Comparison of ENCODE assay signal across 8 cellular contexts in the genomic region with DNA sequence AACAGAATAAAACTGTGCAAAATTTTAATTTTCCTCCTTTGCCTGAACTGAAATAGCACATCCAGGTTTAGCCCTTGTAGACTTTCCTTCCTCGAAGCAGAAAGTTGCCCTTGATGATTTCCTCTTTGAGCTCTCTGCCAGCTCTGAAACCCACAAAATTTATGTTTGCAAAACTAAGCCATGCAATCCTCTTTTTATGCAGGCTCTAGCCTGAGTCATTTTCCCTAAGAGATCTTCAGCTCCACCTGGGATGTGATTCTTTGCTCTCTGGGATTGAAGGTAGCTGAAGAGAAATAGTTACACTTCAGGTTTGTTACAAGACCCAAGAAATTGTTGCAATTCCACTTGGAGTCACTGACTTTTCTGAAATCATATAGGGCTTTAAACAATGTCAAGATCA. TPM values are rescaled to one million over a fixed set of nuclear protein-coding genes. Genes with fewer than 3 reads are reported as not detected.
DNase-seq lines count a peak whose midpoint lies in the region; ATAC-seq and TF ChIP-seq lines count a peak whose summit lies in the region.

No MANE protein-coding gene starts in this region.

- no peak overlapping the region for H3K27ac Mint-ChIP-seq in stimulated activated naive CD8-positive, alpha-beta T cell treated with anti-CD3 and anti-CD28 coated beads, Interleukin-15, Interleukin-2, amounts not matched to agents 100 ng/mL and 50 ng/mL, for 24 hours

- TF ChIP-seq POLR2A in adrenal gland (IDR thresholded peaks at IDR 0.05): peak in 1 of 2 donors; percentile 18

- H3K36me3 ChIP-seq in adrenal gland (replicated peaks in 1 of 2) (no peaks in the 10 kb centered on the region), lower lobe of right lung (no peaks in the 10 kb centered on the region)

- no peak for ATAC-seq in stimulated activated naive CD8-positive, alpha-beta T cell treated with anti-CD3 and anti-CD28 coated beads, Interleukin-15, Interleukin-2, amounts not matched to agents 100 U/mL and 50 U/mL, for 24 hours
- ATAC-seq in lower lobe of right lung (no peak), HG02642 (IDR thresholded peaks at IDR 0.05; ENCODE audit: poor library complexity, unreplicated experiment) (no peak)

- H3K4me3 ChIP-seq in adrenal gland: peak overlapping the region in 1 of 4 donors; percentile 71
- H3K4me3 ChIP-seq in lower lobe of right lung: peak overlapping the region; percentile 79

- DNase-seq in stimulated activated naive CD8-positive, alpha-beta T cell treated with anti-CD3 and anti-CD28 coated beads, Interleukin-15, Interleukin-2, amounts not matched to agents 100 U/mL and 50 U/mL, for 24 hours: no peak
- peak in 1 of 7 donors; percentile 43 for DNase-seq in adrenal gland
- DNase-seq in lower lobe of right lung: no peak
- no peak for DNase-seq in stimulated activated CD8-positive, alpha-beta memory T cell treated with anti-CD3 and anti-CD28 coated beads, Interleukin-4, amount 100 ng/mL, for 48 hours
- DNase-seq in stimulated activated CD4-positive, alpha-beta T cell treated with anti-CD3 and anti-CD28 coated beads, Interleukin-2, amount 100 ng/mL, for 48 hours: no peak
- no peak for DNase-seq in kidney glomerular epithelial cell (lab: John Stamatoyannopoulos, UW)

- TF ChIP-seq CTCF in adrenal gland (IDR thresholded peaks at IDR 0.05) (no peak), lower lobe of right lung (IDR thresholded peaks at IDR 0.05) (no peak)

- H3K27ac ChIP-seq in adrenal gland (peak overlapping the region in 4 of 5 donors; percentile 53 to 93 (median 87)), lower lobe of right lung (peak overlapping the region; percentile 88)

- peak overlapping the region; percentile 83 for H3K4me3 Mint-ChIP-seq in stimulated activated naive CD8-positive, alpha-beta T cell treated with anti-CD3 and anti-CD28 coated beads, Interleukin-15, Interleukin-2, amounts not matched to agents 100 ng/mL and 50 ng/mL, for 24 hours

- H3K4me1 Mint-ChIP-seq in stimulated activated naive CD8-positive, alpha-beta T cell treated with anti-CD3 and anti-CD28 coated beads, Interleukin-15, Interleukin-2, amounts not matched to agents 100 ng/mL and 50 ng/mL, for 24 hours (ENCODE audit: low read depth): peaks cover 14% of the 10 kb centered on the region

- no peaks in the 10 kb centered on the region for H3K36me3 Mint-ChIP-seq in stimulated activated naive CD8-positive, alpha-beta T cell treated with anti-CD3 and anti-CD28 coated beads, Interleukin-15, Interleukin-2, amounts not matched to agents 100 ng/mL and 50 ng/mL, for 24 hours (ENCODE audit: low read depth)

- H3K9me3 Mint-ChIP-seq in stimulated activated naive CD8-positive, alpha-beta T cell treated with anti-CD3 and anti-CD28 coated beads, Interleukin-15, Interleukin-2, amounts not matched to agents 100 ng/mL and 50 ng/mL, for 24 hours: no peaks in the 10 kb centered on the region

- no peaks in the 10 kb centered on the region for H3K27me3 ChIP-seq in adrenal gland
- no peaks in the 10 kb centered on the region for H3K27me3 ChIP-seq in lower lobe of right lung (ENCODE audit: low read depth)

- intact Hi-C loops in adrenal gland (cut with DNase I) (loop anchor here in 1 of 2 donors (5.0 kb wide), 1 partner anchor 259 kb away; no protein-coding TSS in a partner anchor), lower lobe of right lung (cut with DNase I) (no loop called here)

- H3K27me3 Mint-ChIP-seq in stimulated activated naive CD8-positive, alpha-beta T cell treated with anti-CD3 and anti-CD28 coated beads, Interleukin-15, Interleukin-2, amounts not matched to agents 100 ng/mL and 50 ng/mL, for 24 hours: peaks cover 81% of the 10 kb centered on the region

- H3K9me3 ChIP-seq in adrenal gland (replicated peaks in 1 of 3) (no peaks in the 10 kb centered on the region), lower lobe of right lung (no peaks in the 10 kb centered on the region)

- 3 to 25% (median 7%) methylated on average over 1 of the region's 1 CpG for WGBS in adrenal gland, 4 donors

- peaks cover 27 to 51% of the 10 kb centered on the region in 2 donors for H3K4me1 ChIP-seq in adrenal gland (replicated peaks in 1 of 2)
- peaks cover 38% of the 10 kb centered on the region for H3K4me1 ChIP-seq in lower lobe of right lung

RNA-seq across cellular contexts. Expression of gene F3, which starts 1.4 kb away (rescaled TPM):
- total RNA-seq in adrenal gland (10 to 100 TPM; 11.8 to 38.9 (median 21.5) TPM), lower lobe of right lung (62.4 TPM)
- polyA plus RNA-seq in adrenal gland: 10 to 100 TPM; 26.0 to 50.9 (median 34.3) TPM
